ENCODE assay signal across 22 cellular contexts in genomic region chr2:40169430-40169829, GRCh38.
DNase-seq lines count a peak whose midpoint lies in the region; ATAC-seq and TF ChIP-seq lines count a peak whose summit lies in the region.
"Had no signal": no experiment of that assay in that cellular context is flagged by ENCODE, and none has a peak within 500 bp of the region (broad histone marks: within the 10 kb centered on the region; RNA-seq: fewer than 3 reads in every experiment).

No MANE protein-coding gene starts in this region.

- H3K79me2 ChIP-seq in KMS-11 (ENCODE audit: insufficient read depth, low read depth), result no peaks in the 10 kb centered on the region
- H3K79me2 ChIP-seq: hepatocyte had no signal

- H3K9me3 ChIP-seq in tibial nerve, result no peaks in the 10 kb centered on the region
- H3K9me3 ChIP-seq: ascending aorta, left ventricle myocardium inferior, vagina had no signal

- H3K27me3 ChIP-seq in KMS-11 (ENCODE audit: insufficient read depth, low read depth) (no peaks in the 10 kb centered on the region), tibial nerve (no peaks in the 10 kb centered on the region)
- H3K27me3 ChIP-seq: ascending aorta, hepatocyte, vagina had no signal

- H4K20me1 ChIP-seq in KMS-11 (ENCODE audit: insufficient read depth), result no peaks in the 10 kb centered on the region

- 0 out of 2 replicates have a peak overlapping the region, but pooled peaks have one; percentile 4 for H3K27ac ChIP-seq in KMS-11
- H3K27ac ChIP-seq in tibial nerve, result no peak overlapping the region
- H3K27ac ChIP-seq: ascending aorta, C4-2B, hepatocyte, left ventricle myocardium inferior, skin epidermis, vagina had no signal

- TF ChIP-seq CTCF in KMS-11 (conservative IDR thresholded peaks at IDR 0.05; ENCODE audit: low read depth, low read length), result no peak
- TF ChIP-seq CTCF in tibial nerve (IDR thresholded peaks at IDR 0.05), result no peak

- no peak overlapping the region for H2AFZ ChIP-seq in KMS-11 (ENCODE audit: low read depth)
- H2AFZ ChIP-seq: hepatocyte had no signal

- 94 to 96% methylated on average over 2 of the region's 2 CpGs for WGBS in tibial nerve, 2 donors

- peaks cover 32% of the 10 kb centered on the region for H3K4me1 ChIP-seq in KMS-11 (ENCODE audit: low read depth, poor library complexity, severe bottlenecking)
- H3K4me1 ChIP-seq in tibial nerve, result peaks cover 0 to 14% (median 0%) of the 10 kb centered on the region in 4 donors
- H3K4me1 ChIP-seq: ascending aorta, vagina had no signal

- no peak overlapping the region for H3K4me3 ChIP-seq in KMS-11 (IDR thresholded peaks at IDR 0.05; ENCODE audit: insufficient read depth, low read depth, low read length)
- no peak overlapping the region for H3K4me3 ChIP-seq in tibial nerve
- H3K4me3 ChIP-seq: ascending aorta, hepatocyte, left ventricle myocardium inferior, skin epidermis, vagina had no signal

- TF ChIP-seq POLR2A in tibial nerve (IDR thresholded peaks at IDR 0.05), result no peak

- peak; percentile 89 for ATAC-seq in SK-N-SH treated with all-trans-retinoic acid at 6 μM for 48 hours
- ATAC-seq in GM18907 (IDR thresholded peaks at IDR 0.05; ENCODE audit: unreplicated experiment), result no peak
- ATAC-seq: natural killer cell had no signal

- H3K9ac ChIP-seq in KMS-11, result no peak overlapping the region

- H3K36me3 ChIP-seq in KMS-11 (ENCODE audit: insufficient read depth) (no peaks in the 10 kb centered on the region), tibial nerve (no peaks in the 10 kb centered on the region)
- H3K36me3 ChIP-seq: ascending aorta, vagina had no signal

- DNase-seq in EL, result peak; percentile 83
- peak; percentile 22 for DNase-seq in fibroblast of peridontal ligament (ENCODE audit: extremely low read depth)
- DNase-seq in NCI-H187 treated with DMSO at 0.1 percent for 48 hours (lab: John Stamatoyannopoulos, UW), result no peak
- no peak for DNase-seq in tibial nerve (ENCODE audit: low spot score in 2 of 2)
- DNase-seq in 8988T, result no peak
- DNase-seq: Calu3; foreskin melanocyte; left ventricle myocardium inferior; midbrain; natural killer cell; NCI-H1436; NCI-H524; RPMI8226; stimulated activated CD4-positive, alpha-beta T cell treated with anti-CD3 and anti-CD28 coated beads, Interleukin-1b, Interleukin-23, amount 100 ng/mL, for 48 hours had no signal

- peak overlapping the region; percentile 57 for H3K4me2 ChIP-seq in KMS-11
- H3K4me2 ChIP-seq: hepatocyte had no signal

- no peak for TF ChIP-seq EP300 in tibial nerve (IDR thresholded peaks at IDR 0.05)

TF ChIP-seq in SK-N-SH treated with all-trans-retinoic acid at 6 μM for 48 hours, 23 proteins besides CTCF, POLR2A, EP300 and RAD21:
- no peak for TF ChIP-seq ISL1 (CRISPR knock-in tag; IDR thresholded peaks at IDR 0.05)
- TF ChIP-seq CSDC2 (CRISPR knock-in tag; IDR thresholded peaks at IDR 0.05), result no peak
- 0 out of 2 replicates have a peak, but pooled peaks have one; percentile 45 for TF ChIP-seq RARB (CRISPR knock-in tag; IDR thresholded peaks at IDR 0.05)

Comparison
In these comparisons a context has a peak if more than half of its experiments do, and no peak if none do; other contexts are left out.
1. DNase-seq: peak in EL (single experiment) and fibroblast of peridontal ligament (single experiment); none in NCI-H187 treated with DMSO at 0.1 percent for 48 hours (single experiment), tibial nerve (0 of 2) and 8988T (single experiment).